Comparison of ENCODE assay signal across 18 cellular contexts in the genomic region with DNA sequence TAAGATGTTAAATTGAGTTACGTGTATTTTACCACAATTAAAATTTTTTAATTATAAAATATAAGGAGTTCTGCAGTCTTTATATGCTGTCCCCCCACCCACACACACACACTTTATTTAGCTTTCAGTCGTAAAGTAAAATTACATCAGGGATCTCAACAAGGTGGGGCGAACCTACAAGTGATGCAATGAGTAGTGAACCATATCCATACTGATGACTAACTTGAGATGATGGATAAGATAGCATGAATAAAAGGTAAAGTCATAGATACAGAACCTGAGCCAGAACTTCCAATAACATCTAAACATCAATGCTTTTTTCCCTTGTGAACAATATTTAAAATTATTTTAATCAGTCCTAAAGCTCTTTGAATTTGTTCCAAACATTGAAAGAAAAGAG.
"Had no signal": no experiment of that assay in that cellular context is flagged by ENCODE, and none has a peak within 500 bp of the region (broad histone marks: within the 10 kb centered on the region; RNA-seq: fewer than 3 reads in every experiment).

No MANE protein-coding gene starts in this region.

- H3K4me3 ChIP-seq: dorsolateral prefrontal cortex, esophagus squamous epithelium, mucosa of descending colon, psoas muscle, spleen, tibial nerve had no signal

- H3K27me3 ChIP-seq: dorsolateral prefrontal cortex, esophagus squamous epithelium, neutrophil, spleen, tibial nerve had no signal

- H3K4me3 Mint-ChIP-seq: naive thymus-derived CD8-positive, alpha-beta T cell; stimulated activated memory B cell treated with anti-CD40 and anti-IgM and Interleukin-4, amounts not matched to agents 10 μg/mL and 1 μg/mL and 100 μg/mL, for 72 hours; stimulated activated naive CD8-positive, alpha-beta T cell treated with anti-CD3 and anti-CD28 coated beads, Interleukin-15, Interleukin-2, amounts not matched to agents 100 ng/mL and 50 ng/mL, for 24 hours had no signal

- H3K9me3 Mint-ChIP-seq: naive thymus-derived CD8-positive, alpha-beta T cell had no signal

- H3K27me3 Mint-ChIP-seq: naive thymus-derived CD8-positive, alpha-beta T cell; stimulated activated memory B cell treated with anti-CD40 and anti-IgM and Interleukin-4, amounts not matched to agents 10 μg/mL and 1 μg/mL and 100 μg/mL, for 72 hours; stimulated activated naive CD8-positive, alpha-beta T cell treated with anti-CD3 and anti-CD28 coated beads, Interleukin-15, Interleukin-2, amounts not matched to agents 100 ng/mL and 50 ng/mL, for 24 hours had no signal

- H3K9me3 ChIP-seq: esophagus squamous epithelium, mucosa of descending colon, neutrophil, psoas muscle, tibial nerve had no signal

- ATAC-seq: mucosa of descending colon; naive thymus-derived CD8-positive, alpha-beta T cell; psoas muscle; sciatic nerve; stimulated activated memory B cell treated with anti-CD40 and anti-IgM and Interleukin-4, amounts not matched to agents 10 μg/mL and 1 μg/mL and 100 μg/mL, for 72 hours had no signal

- H3K4me1 ChIP-seq: esophagus squamous epithelium, spleen, tibial nerve had no signal

- H3K27ac Mint-ChIP-seq: stimulated activated memory B cell treated with anti-CD40 and anti-IgM and Interleukin-4, amounts not matched to agents 10 μg/mL and 1 μg/mL and 100 μg/mL, for 72 hours; stimulated activated naive CD8-positive, alpha-beta T cell treated with anti-CD3 and anti-CD28 coated beads, Interleukin-15, Interleukin-2, amounts not matched to agents 100 ng/mL and 50 ng/mL, for 24 hours had no signal

- H3K27ac ChIP-seq: dorsolateral prefrontal cortex, esophagus squamous epithelium, neutrophil, psoas muscle, spleen, tibial nerve had no signal

- DNase-seq: cortex of kidney; dorsolateral prefrontal cortex; effector CD8-positive, alpha-beta T cell; esophagus squamous epithelium; foreskin fibroblast; kidney; mucosa of descending colon; naive thymus-derived CD8-positive, alpha-beta T cell; psoas muscle; spleen; stimulated activated CD4-positive, alpha-beta T cell treated with anti-CD3 and anti-CD28 coated beads, Interleukin-15, amount 100 ng/mL, for 24 hours; stimulated activated CD4-positive, alpha-beta T cell treated with anti-CD3 and anti-CD28 coated beads, Interleukin-1b, Interleukin-23, amount 100 ng/mL, for 48 hours; stimulated activated CD4-positive, alpha-beta T cell treated with anti-CD3 and anti-CD28 coated beads, Interleukin-4, amount 100 ng/mL, for 24 hours had no signal
